In genomic region chr7:63067897-63068585, GRCh38 we compare ENCODE assay signal across 20 cellular contexts.
DNase-seq lines count a peak whose midpoint lies in the region; ATAC-seq and TF ChIP-seq lines count a peak whose summit lies in the region.
"Had no signal": no experiment of that assay in that cellular context is flagged by ENCODE, and none has a peak within 500 bp of the region (broad histone marks: within the 10 kb centered on the region; RNA-seq: fewer than 3 reads in every experiment).

No MANE protein-coding gene starts in this region.

- ATAC-seq in right cardiac atrium, result peak; percentile 47 to 98
- ATAC-seq in activated T-cell treated with anti-CD3 and anti-CD28 coated beads, Interleukin-2, amount 50 U/mL, for 4 hours, result no peak
- no peak for ATAC-seq in HG03565 (IDR thresholded peaks at IDR 0.05; ENCODE audit: unreplicated experiment)
- ATAC-seq: GM12878 had no signal

- no peak overlapping the region for H3K4me3 ChIP-seq in BE2C (ENCODE audit: low read depth, low read length)
- no peak overlapping the region for H3K4me3 ChIP-seq in right cardiac atrium (ENCODE audit: low read length)
- H3K4me3 ChIP-seq: cardiac muscle cell, GM12878, Peyer's patch, right lobe of liver had no signal

- H3K27ac ChIP-seq in right cardiac atrium (ENCODE audit: low read length), result no peak overlapping the region
- H3K27ac ChIP-seq: cardiac muscle cell, Peyer's patch, right lobe of liver had no signal

- H3K9me3 Mint-ChIP-seq in activated T-cell treated with anti-CD3 and anti-CD28 coated beads, Interleukin-2, amount 50 U/mL, for 4 hours, result peaks cover 19% of the 10 kb centered on the region

- H3K36me3 Mint-ChIP-seq in activated T-cell treated with anti-CD3 and anti-CD28 coated beads, Interleukin-2, amount 50 U/mL, for 4 hours (ENCODE audit: insufficient read depth), result no peaks in the 10 kb centered on the region

- H3K4me1 Mint-ChIP-seq in activated T-cell treated with anti-CD3 and anti-CD28 coated beads, Interleukin-2, amount 50 U/mL, for 4 hours (ENCODE audit: low read depth), result no peaks in the 10 kb centered on the region
- H3K4me1 Mint-ChIP-seq: activated B cell treated with CpG ODN at 0.5 μM for 24 hours, mesothelial cell of epicardium had no signal

- H3K27me3 ChIP-seq in BE2C (no peaks in the 10 kb centered on the region), right cardiac atrium (ENCODE audit: control insufficient read depth, insufficient read depth) (no peaks in the 10 kb centered on the region)
- H3K27me3 ChIP-seq: cardiac muscle cell, Peyer's patch, right lobe of liver had no signal

- no peaks in the 10 kb centered on the region; the same call in 1 of the 2 replicates for H3K9me3 ChIP-seq in BE2C
- peaks cover 1% of the 10 kb centered on the region for H3K9me3 ChIP-seq in right cardiac atrium (ENCODE audit: control insufficient read depth, low read length)
- H3K9me3 ChIP-seq: right lobe of liver had no signal

- no peak for TF ChIP-seq CTCF in BE2C (IDR thresholded peaks at IDR 0.05; ENCODE audit: low read depth, low read length)

- H3K27me3 Mint-ChIP-seq in activated T-cell treated with anti-CD3 and anti-CD28 coated beads, Interleukin-2, amount 50 U/mL, for 4 hours (ENCODE audit: low read depth), result no peaks in the 10 kb centered on the region
- H3K27me3 Mint-ChIP-seq: activated B cell treated with CpG ODN at 0.5 μM for 24 hours; CD4-positive, alpha-beta memory T cell had no signal

- no peaks in the 10 kb centered on the region for H3K36me3 ChIP-seq in BE2C
- H3K36me3 ChIP-seq: cardiac muscle cell, Peyer's patch, right lobe of liver had no signal

- H3K4me1 ChIP-seq in BE2C (no peaks in the 10 kb centered on the region), right cardiac atrium (ENCODE audit: control insufficient read depth, insufficient read depth, low read length) (no peaks in the 10 kb centered on the region)
- H3K4me1 ChIP-seq: Peyer's patch, right lobe of liver had no signal

- peak; percentile 65 for DNase-seq in BE2C
- DNase-seq in Daoy (ENCODE audit: low read depth), result peak; percentile 15
- peak; percentile 89 to 93 for DNase-seq in SHP77 (lab: John Stamatoyannopoulos, UW)
- DNase-seq in right cardiac atrium, result peak in 2 of 3 donors; percentile 46 to 69
- DNase-seq in COLO668 (lab: John Stamatoyannopoulos, UW; ENCODE audit: unreplicated experiment), result no peak
- no peak for DNase-seq in SKM-1 treated with dmso at 0.1 percent for 144 hours (lab: John Stamatoyannopoulos, UW; ENCODE audit: unreplicated experiment)
- DNase-seq in activated T-cell treated with anti-CD3 and anti-CD28 coated beads, Interleukin-2, amount 50 U/mL, for 4 hours, result no peak
- DNase-seq: activated B cell treated with CpG ODN at 0.5 μM for 24 hours; CD4-positive, alpha-beta memory T cell; effector CD4-positive, alpha-beta T cell; GDM1; kidney glomerular epithelial cell; NCI-H1436 treated with DMSO at 0.1 percent for 48 hours; NCI-H524 treated with DMSO at 0.1 percent for 48 hours had no signal

- 25% methylated on average over 42 of the region's 42 CpGs for WGBS in right cardiac atrium

- no peak overlapping the region for H3K4me3 Mint-ChIP-seq in activated T-cell treated with anti-CD3 and anti-CD28 coated beads, Interleukin-2, amount 50 U/mL, for 4 hours
- H3K4me3 Mint-ChIP-seq: activated B cell treated with CpG ODN at 0.5 μM for 24 hours; CD4-positive, alpha-beta memory T cell; mesothelial cell of epicardium had no signal

- intact Hi-C loops in right cardiac atrium (cut with DNase I), result no loop called here

Comparison
In these comparisons a context has a peak if more than half of its experiments do, and no peak if none do; other contexts are left out.
1. DNase-seq: peak in BE2C (single experiment), Daoy (single experiment), SHP77 (2 of 2) and right cardiac atrium (2 of 3); none in COLO668 (single experiment), SKM-1 treated with dmso at 0.1 percent for 144 hours (single experiment) and activated T-cell treated with anti-CD3 and anti-CD28 coated beads, Interleukin-2, amount 50 U/mL, for 4 hours (single experiment).
2. ATAC-seq: peak in right cardiac atrium (2 of 2); none in activated T-cell treated with anti-CD3 and anti-CD28 coated beads, Interleukin-2, amount 50 U/mL, for 4 hours (0 of 2) and HG03565 (single experiment).